ENCODE assay signal across 21 cellular contexts in genomic region chr12:21598651-21599050, GRCh38. TPM values are rescaled to one million over a fixed set of nuclear protein-coding genes. Genes with fewer than 3 reads are reported as not detected.
DNase-seq lines count a peak whose midpoint lies in the region; ATAC-seq and TF ChIP-seq lines count a peak whose summit lies in the region.
"Had no signal": no experiment of that assay in that cellular context is flagged by ENCODE, and none has a peak within 500 bp of the region (broad histone marks: within the 10 kb centered on the region; RNA-seq: fewer than 3 reads in every experiment).

No MANE protein-coding gene starts in this region.

- no peaks in the 10 kb centered on the region for H3K9me2 ChIP-seq in OCI-LY7 (ENCODE audit: insufficient read depth, low read length)

- H3K4me1 ChIP-seq in OCI-LY7 (ENCODE audit: insufficient read depth, low read length, poor library complexity, severe bottlenecking): peaks cover 25% of the 10 kb centered on the region
- H3K4me1 ChIP-seq in right lobe of liver: peaks cover 0 to 39% (median 5%) of the 10 kb centered on the region in 4 donors

- H3K4me2 ChIP-seq in OCI-LY7 (ENCODE audit: low read length): peak overlapping the region; percentile 60

- DNase-seq in OCI-LY7 (ENCODE audit: low spot score): no peak
- DNase-seq in left lobe of liver (ENCODE audit: low spot score): no peak
- DNase-seq in right lobe of liver: no peak
- DNase-seq in cerebellar cortex (ENCODE audit: low spot score): no peak
- DNase-seq in hippocampal formation (lab: John Stamatoyannopoulos, UW): no peak
- DNase-seq: CD4-positive, CD25-positive, alpha-beta regulatory T cell; CD8-positive, alpha-beta T cell; DMS 273 treated with DMSO at 0.1 percent for 48 hours; DMS79; GF-D8; GM23248; H7; HCEC 1CT had no signal

- TF ChIP-seq CTCF in OCI-LY7 (conservative IDR thresholded peaks at IDR 0.05; ENCODE audit: low read length) (no peak), right lobe of liver (IDR thresholded peaks at IDR 0.05) (no peak)

- no peak for TF ChIP-seq POLR2A in right lobe of liver (IDR thresholded peaks at IDR 0.05)

- H4K20me1 ChIP-seq in OCI-LY7 (ENCODE audit: insufficient read depth, low read length): no peaks in the 10 kb centered on the region
- H4K20me1 ChIP-seq: BLaER1 had no signal

- POLR2A ChIA-PET in OCI-LY7 (lab: Charles Lee): interaction anchor here (1.2 to 1.6 kb wide), 6 partner anchors 32 to 82 kb away, joined by 3 to 5 read pairs (median 4); partner anchors contain the start of gene LDHB

- ATAC-seq in left lobe of liver: peak; percentile 61
- ATAC-seq in right lobe of liver: peak; percentile 56 to 82 (median 57)
- ATAC-seq in GM19455 (IDR thresholded peaks at IDR 0.05; ENCODE audit: unreplicated experiment): no peak
- ATAC-seq: CD8-positive, alpha-beta T cell had no signal

- peak overlapping the region; percentile 34; the same call in 1 of the 2 replicates for H2AFZ ChIP-seq in OCI-LY7 (ENCODE audit: low read length)
- H2AFZ ChIP-seq: GM23248 had no signal

- no peaks in the 10 kb centered on the region for H3K79me2 ChIP-seq in OCI-LY7 (ENCODE audit: insufficient read depth, low read depth, low read length)

- H3K36me3 ChIP-seq in OCI-LY7 (ENCODE audit: insufficient read depth, low read length): no peaks in the 10 kb centered on the region
- H3K36me3 ChIP-seq in right lobe of liver: no peaks in the 10 kb centered on the region
- H3K36me3 ChIP-seq: BLaER1 had no signal

- H3K9me3 ChIP-seq in OCI-LY7 (ENCODE audit: low read length) (no peaks in the 10 kb centered on the region), right lobe of liver (no peaks in the 10 kb centered on the region)
- H3K9me3 ChIP-seq: BLaER1 had no signal

- no peaks in the 10 kb centered on the region for H3K27me3 ChIP-seq in right lobe of liver
- H3K27me3 ChIP-seq: BLaER1 had no signal

- H3K27ac ChIP-seq in OCI-LY7 (ENCODE audit: low read depth, low read length, poor library complexity, severe bottlenecking): peak overlapping the region; percentile 61
- H3K27ac ChIP-seq in right lobe of liver: peak overlapping the region in 2 of 3 donors; percentile 93 to 97
- H3K27ac ChIP-seq: 22Rv1, BLaER1, C4-2B, GM23248 had no signal

- 25% methylated on average over 4 of the region's 4 CpGs for WGBS in right lobe of liver (ENCODE audit: insufficient coverage, low coverage, low lambda C conversion rate, missing lambda C conversion rate)

- intact Hi-C loops in OCI-LY7 (cut with micrococcal nuclease; ENCODE audit: unreplicated experiment) (no loop called here), right lobe of liver (cut with DNase I) (no loop called here)

- BruUV-seq in OCI-LY7 (replicated peaks; lab: Mats Ljungman, UMichigan): no TSS peak

- CTCF ChIA-PET in OCI-LY7 (lab: Charles Lee; ENCODE audit: unreplicated experiment): no interaction called here

- H3K4me3 ChIP-seq in OCI-LY7 (ENCODE audit: low read depth, low read length, poor library complexity, severe bottlenecking) (no peak overlapping the region), right lobe of liver (peak overlapping the region in 2 of 3 donors; percentile 9 to 16)
- H3K4me3 ChIP-seq: BLaER1, GM23248 had no signal

RNA-seq across cellular contexts. Expression of gene GYS2, which starts 6.0 kb away (rescaled TPM):
- not detected in 2 replicates for total RNA-seq in OCI-LY7 (2014; rRNA removed; shearing (Covaris generic))
- not detected in 2 replicates for total RNA-seq in OCI-LY7 (2022)
- total RNA-seq in left lobe of liver: 40.9 TPM
- total RNA-seq in right lobe of liver: 10 to 100 TPM; 28.4 to 72.4 (median 47.1) TPM
- total RNA-seq: B cell; CD4-positive, CD25-positive, alpha-beta regulatory T cell; Daoy; G401; GM23248; H1; H7 had no signal

RNA-seq across cellular contexts. Expression of gene LDHB, which starts 59.0 kb away (rescaled TPM):
- 551 and 727 TPM in 2 replicates for total RNA-seq in OCI-LY7 (2014; rRNA removed; shearing (Covaris generic))
- total RNA-seq in OCI-LY7 (2022): 871 and 999 TPM in 2 replicates
- total RNA-seq in left lobe of liver: 23.2 TPM
- 10 to 100 TPM; 12.4 to 28.1 (median 17.8) TPM for total RNA-seq in right lobe of liver

Comparison
In these comparisons a context has a peak if more than half of its experiments do, and no peak if none do; other contexts are left out.
1. RNA of gene GYS2, which starts 6.0 kb away (total RNA-seq): 28.4 to 72.4 TPM in right lobe of liver and 40.9 TPM in left lobe of liver (single experiment); not detected in OCI-LY7; every median in the first group is over 10 times any median in the second.
2. RNA of gene LDHB, which starts 59.0 kb away (total RNA-seq): 551 to 999 TPM in OCI-LY7; 23.2 TPM in left lobe of liver (single experiment) and 12.4 to 28.1 TPM in right lobe of liver; every median in the first group is over 10 times any median in the second.